In genomic region chr20:23454816-23455215, GRCh38 we compare ENCODE assay signal across 30 cellular contexts. TPM values are rescaled to one million over a fixed set of nuclear protein-coding genes. Genes with fewer than 3 reads are reported as not detected.
A peak's percentile ranks its signal among the peaks of the same experiment; 100 is the strongest.
DNase-seq lines count a peak whose midpoint lies in the region; ATAC-seq, FAIRE-seq and TF ChIP-seq lines count a peak whose summit lies in the region.
"Had no signal": no experiment of that assay in that cellular context is flagged by ENCODE, and none has a peak within 500 bp of the region (broad histone marks: within the 10 kb centered on the region; RNA-seq: fewer than 3 reads in every experiment).

No MANE protein-coding gene starts in this region.

- H2AFZ ChIP-seq in HepG2 (ENCODE audit: low read length) (no peak overlapping the region), K562 (ENCODE audit: low read depth, low read length) (no peak overlapping the region)

- no TSS peak for BruUV-seq in HepG2 (replicated peaks; lab: Mats Ljungman, UMichigan)
- BruUV-seq in K562 (replicated peaks; lab: Mats Ljungman, UMichigan), result no TSS peak

- no peak for ATAC-seq in HepG2
- ATAC-seq in right lobe of liver, result no peak
- no peak for ATAC-seq in K562
- no peak for ATAC-seq in HG02642 (IDR thresholded peaks at IDR 0.05; ENCODE audit: poor library complexity, unreplicated experiment)
- ATAC-seq in GM18505 (IDR thresholded peaks at IDR 0.05; ENCODE audit: unreplicated experiment), result no peak
- no peak for ATAC-seq in GM18873 (IDR thresholded peaks at IDR 0.05; ENCODE audit: low FRiP score, unreplicated experiment)
- ATAC-seq: GM12878 had no signal

- in situ Hi-C loops in HepG2 (cut with HindIII; ENCODE audit: extremely low pct_ligation_motif_present, low pct_unique_long_range_greater_than_20kb) (no loop called here), K562 (cut with MboI) (no loop called here)

- TF ChIP-seq POLR2A in HepG2 (IDR thresholded peaks at IDR 0.05; ENCODE audit: insufficient read depth in 1 of 2, low read depth in 2 of 2, low read length in 2 of 2), result no peak
- TF ChIP-seq POLR2A in right lobe of liver (IDR thresholded peaks at IDR 0.05), result no peak
- no peak for TF ChIP-seq POLR2A in K562 (conservative IDR thresholded peaks at IDR 0.05)
- no peak for TF ChIP-seq POLR2A in GM18505 (IDR thresholded peaks at IDR 0.05; ENCODE audit: borderline replicate concordance, extremely low read depth, insufficient read depth, insufficient read length)

- no peaks in the 10 kb centered on the region for H3K9me1 ChIP-seq in K562 (ENCODE audit: control insufficient read depth, insufficient read depth, low read length)

- H3K27me3 ChIP-seq in HepG2 (ENCODE audit: control insufficient read depth in 1 of 2, insufficient read depth in 2 of 2, low read length in 2 of 2), result peaks cover 6 to 41% of the 10 kb centered on the region in 2 experiments; a peak in 3 of 5 replicates
- no peaks in the 10 kb centered on the region for H3K27me3 ChIP-seq in right lobe of liver
- peaks cover 0 to 44% of the 10 kb centered on the region in 2 experiments; a peak in 4 of 5 replicates for H3K27me3 ChIP-seq in K562 (ENCODE audit: control insufficient read depth in 2 of 2, insufficient read depth in 2 of 2, low read length in 2 of 2)
- H3K27me3 ChIP-seq: BE2C, BLaER1 had no signal

- CTCF ChIA-PET in HepG2 (lab: Yijun Ruan, JAX; ENCODE audit: low intra/inter-chr PET ratio, low total read pairs), result no interaction called here
- CTCF ChIA-PET in K562 (lab: Yijun Ruan, JAX; ENCODE audit: low intra/inter-chr PET ratio), result no interaction called here

- H3K36me3 Mint-ChIP-seq in immature natural killer cell, result no peaks in the 10 kb centered on the region
- H3K36me3 Mint-ChIP-seq: CD14-positive monocyte; CD4-positive, alpha-beta memory T cell; CD4-positive, CD25-positive, alpha-beta regulatory T cell; CD8-positive, alpha-beta memory T cell had no signal

- no peak overlapping the region for H3K4me2 ChIP-seq in HepG2 (ENCODE audit: low read depth, low read length)
- H3K4me2 ChIP-seq in K562 (ENCODE audit: insufficient read depth, low read length), result no peak overlapping the region

- H3K9me3 Mint-ChIP-seq in immature natural killer cell, result no peaks in the 10 kb centered on the region
- H3K9me3 Mint-ChIP-seq: CD4-positive, CD25-positive, alpha-beta regulatory T cell; CD8-positive, alpha-beta memory T cell had no signal

- H3K36me3 ChIP-seq in HepG2 (replicated peaks in 1 of 2; ENCODE audit: control insufficient read depth in 1 of 2, insufficient read depth in 2 of 2, low read length in 2 of 2) (no peaks in the 10 kb centered on the region), right lobe of liver (no peaks in the 10 kb centered on the region), K562 (ENCODE audit: control insufficient read depth, insufficient read depth, low read length) (no peaks in the 10 kb centered on the region)
- H3K36me3 ChIP-seq: BE2C, BLaER1 had no signal

- peaks cover 0 to 4% (median 2%) of the 10 kb centered on the region in 3 donors for H3K27me3 Mint-ChIP-seq in immature natural killer cell (ENCODE audit: low read depth in 3 of 3)

- DNase-seq in HepG2 (ENCODE audit: low spot score) (no peak), right lobe of liver (no peak), K562 (ENCODE audit: extremely low read depth in 1 of 4, low spot score in 3 of 4) (no peak), immature natural killer cell (no peak)
- DNase-seq: ACHN; BE2C; C1 segment of cervical spinal cord; CD4-positive, alpha-beta memory T cell; CD4-positive, CD25-positive, alpha-beta regulatory T cell; CD8-positive, alpha-beta memory T cell; COR-L47; DMS 273 treated with DMSO at 0.1 percent for 48 hours; DMS153; DMS53; DMS79; DND-41; EL; GDM1 had no signal

- H3K79me2 ChIP-seq in HepG2 (ENCODE audit: insufficient read depth, low read length) (no peaks in the 10 kb centered on the region), K562 (ENCODE audit: control insufficient read depth, insufficient read depth, low read length) (no peaks in the 10 kb centered on the region)

- 24% methylated on average over 1 of the region's 1 CpG for WGBS in HepG2 (ENCODE audit: low lambda C conversion rate)
- WGBS in right lobe of liver (ENCODE audit: insufficient coverage, low coverage, low lambda C conversion rate, missing lambda C conversion rate), result 62% methylated on average over 1 of the region's 1 CpG
- 0% methylated on average over 1 of the region's 1 CpG for WGBS in K562 (ENCODE audit: insufficient coverage, low coverage, missing lambda C conversion rate)

- H3K27ac Mint-ChIP-seq in immature natural killer cell, result peak overlapping the region in 4 of 6 donors; percentile 53 to 99 (median 97)
- H3K27ac Mint-ChIP-seq: CD14-positive monocyte; CD4-positive, alpha-beta memory T cell; CD4-positive, CD25-positive, alpha-beta regulatory T cell had no signal

- no peaks in the 10 kb centered on the region for H4K20me1 ChIP-seq in HepG2 (ENCODE audit: insufficient read depth, low read length)
- H4K20me1 ChIP-seq in K562 (replicated peaks; ENCODE audit: control insufficient read depth, insufficient read depth, low read length), result no peaks in the 10 kb centered on the region
- H4K20me1 ChIP-seq: BLaER1 had no signal

- H3K9me3 ChIP-seq in HepG2 (ENCODE audit: low read length), result no peaks in the 10 kb centered on the region
- H3K9me3 ChIP-seq in right lobe of liver, result no peaks in the 10 kb centered on the region
- no peaks in the 10 kb centered on the region for H3K9me3 ChIP-seq in K562 (replicated peaks; ENCODE audit: control insufficient read depth, insufficient read depth, low read depth, low read length)
- H3K9me3 ChIP-seq: BE2C, BLaER1 had no signal

- TF ChIP-seq EP300 in HepG2 (IDR thresholded peaks at IDR 0.05; ENCODE audit: low read depth in 2 of 2, low read length in 2 of 2), result no peak
- TF ChIP-seq EP300 in HepG2 (CRISPR knock-in tag; IDR thresholded peaks at IDR 0.05; ENCODE audit: borderline replicate concordance), result no peak
- no peak for TF ChIP-seq EP300 in K562 (IDR thresholded peaks at IDR 0.05; ENCODE audit: low read length)

- peaks cover 5 to 54% of the 10 kb centered on the region in 2 donors for H3K4me1 Mint-ChIP-seq in immature natural killer cell

- H3K4me3 ChIP-seq in HepG2 (replicated peaks in 1 of 3; ENCODE audit: insufficient read depth in 1 of 3, low read depth in 2 of 3, low read length in 3 of 3), result no peak overlapping the region
- no peak overlapping the region for H3K4me3 ChIP-seq in right lobe of liver
- H3K4me3 ChIP-seq in K562, result no peak overlapping the region
- H3K4me3 ChIP-seq: BLaER1, GM12878 had no signal

- H3K4me3 Mint-ChIP-seq in immature natural killer cell, result peak overlapping the region in 2 of 5 donors; percentile 8 to 50
- H3K4me3 Mint-ChIP-seq: CD14-positive monocyte; CD4-positive, alpha-beta memory T cell; CD4-positive, CD25-positive, alpha-beta regulatory T cell had no signal

- POLR2A ChIA-PET in HepG2 (lab: Yijun Ruan, JAX), result no interaction called here
- POLR2A ChIA-PET in K562 (lab: Yijun Ruan, JAX), result no interaction called here

- TF ChIP-seq CTCF in HepG2 (CRISPR knock-in tag; IDR thresholded peaks at IDR 0.05) (no peak), right lobe of liver (IDR thresholded peaks at IDR 0.05) (no peak), K562 (IDR thresholded peaks at IDR 0.05 in 2 of 3, conservative IDR thresholded peaks at IDR 0.05 in 1 of 3; ENCODE audit: insufficient read depth in 2 of 3, low read depth in 1 of 3, low read length in 3 of 3) (no peak)

- FAIRE-seq in HepG2 (lab: Jason Lieb, UNC), result no peak
- no peak for FAIRE-seq in K562 (lab: Jason Lieb, UNC)
- FAIRE-seq: GM12878 had no signal

- TF ChIP-seq RAD21 in HepG2 (CRISPR knock-in tag; IDR thresholded peaks at IDR 0.05), result no peak
- no peak for TF ChIP-seq RAD21 in K562 (CRISPR knock-in tag; conservative IDR thresholded peaks at IDR 0.05 in 1 of 2, IDR thresholded peaks at IDR 0.05 in 1 of 2)

- no peak overlapping the region for H3K9ac ChIP-seq in HepG2 (ENCODE audit: insufficient read depth, low read depth, low read length)
- no peak overlapping the region for H3K9ac ChIP-seq in K562 (ENCODE audit: insufficient read depth in 1 of 2, low read depth in 2 of 2, low read length in 2 of 2)
- H3K9ac ChIP-seq: BLaER1 had no signal

- intact Hi-C loops in HepG2 (cut with micrococcal nuclease; ENCODE audit: unreplicated experiment) (no loop called here), right lobe of liver (cut with DNase I) (no loop called here), K562 (cut with micrococcal nuclease) (no loop called here)

- H3K4me1 ChIP-seq in HepG2 (ENCODE audit: insufficient read depth, low read length), result no peaks in the 10 kb centered on the region
- H3K4me1 ChIP-seq in right lobe of liver, result no peaks in the 10 kb centered on the region
- H3K4me1 ChIP-seq in K562 (replicated peaks in 1 of 2; ENCODE audit: control insufficient read depth in 2 of 2, insufficient read depth in 2 of 2, low read length in 2 of 2), result no peaks in the 10 kb centered on the region
- H3K4me1 ChIP-seq: BE2C had no signal

- H3K27ac ChIP-seq in HepG2 (ENCODE audit: extremely low read length, insufficient read depth, low read length) (no peak overlapping the region), right lobe of liver (no peak overlapping the region), K562 (ENCODE audit: extremely low read depth, low read depth, low read length) (no peak overlapping the region)
- H3K27ac ChIP-seq: 22Rv1, BLaER1 had no signal

RNA-seq across cellular contexts. Expression of gene CST11, which starts 2.1 kb away (rescaled TPM):
- not detected in 2 replicates for total RNA-seq in HepG2 (2016; rRNA removed; fragmentation: Illumina TruSeq; extraction: Trizol)
- total RNA-seq in HepG2 (2016; cell fraction: cytosol; rRNA removed; fragmentation: Illumina TruSeq; extraction: Trizol; ENCODE audit: low read depth), result not detected in 2 replicates
- not detected in 2 replicates for total RNA-seq in HepG2 (2016; cell fraction: insoluble cytoplasmic fraction; rRNA removed; fragmentation: Illumina TruSeq; extraction: Trizol)
- total RNA-seq in HepG2 (2016; cell fraction: membrane; rRNA removed; fragmentation: Illumina TruSeq; extraction: Trizol), result not detected in 2 replicates
- total RNA-seq in HepG2 (2016; cell fraction: nucleus; rRNA removed; fragmentation: Illumina TruSeq; extraction: Trizol), result not detected in 2 replicates
- not detected in 2 replicates for polyA plus RNA-seq in HepG2 (2011; rRNA removed)
- polyA plus RNA-seq in HepG2 (2011; cell fraction: cytosol; rRNA removed), result not detected in 2 replicates
- not detected in 2 replicates for polyA plus RNA-seq in HepG2 (2011; cell fraction: nucleus; rRNA removed)
- not detected in 2 replicates for polyA plus RNA-seq in HepG2 (2012)
- not detected in 2 replicates for polyA plus RNA-seq in HepG2 (2016; cell fraction: cytosol; fragmentation: Illumina TruSeq; extraction: Trizol; ENCODE audit: low read depth)
- polyA plus RNA-seq in HepG2 (2016; cell fraction: insoluble cytoplasmic fraction; fragmentation: Illumina TruSeq; extraction: Trizol; ENCODE audit: low read depth), result not detected in 2 replicates
- not detected in 2 replicates for polyA plus RNA-seq in HepG2 (2016; cell fraction: membrane; fragmentation: Illumina TruSeq; extraction: Trizol; ENCODE audit: low read depth)
- polyA plus RNA-seq in HepG2 (2016; cell fraction: nucleus; fragmentation: Illumina TruSeq; extraction: Trizol; ENCODE audit: insufficient read depth, low read depth), result not detected in 2 replicates
- not detected in 2 replicates for polyA minus RNA-seq in HepG2 (2011; rRNA and poly(A)+ RNA removed; ENCODE audit: low replicate concordance)
- not detected in 2 replicates for polyA minus RNA-seq in HepG2 (2011; cell fraction: cytosol; rRNA and poly(A)+ RNA removed)
- not detected in 2 replicates for polyA minus RNA-seq in HepG2 (2011; cell fraction: nucleus; rRNA and poly(A)+ RNA removed)
- not detected for total RNA-seq in right lobe of liver
- not detected in 2 replicates for total RNA-seq in K562 (2011; cell fraction: chromatin; rRNA removed; ENCODE audit: low replicate concordance)
- not detected in 2 replicates for total RNA-seq in K562 (2011; cell fraction: nucleolus; rRNA removed)
- not detected in 2 replicates for total RNA-seq in K562 (2011; cell fraction: nucleoplasm; rRNA removed)
- not detected in 2 replicates for total RNA-seq in K562 (2014; rRNA removed)
- total RNA-seq in K562 (2014; rRNA removed; fragmentation: Illumina TruSeq; extraction: Trizol), result not detected in 2 replicates
- not detected in 2 replicates for total RNA-seq in K562 (2015; rRNA removed; fragmentation: Illumina TruSeq; extraction: Trizol)
- total RNA-seq in K562 (2021), result not detected in 2 replicates
- not detected in 2 replicates for polyA plus RNA-seq in K562 (2011; rRNA removed)
- not detected in 2 replicates for polyA plus RNA-seq in K562 (2011; cell fraction: cytosol; rRNA removed)
- not detected in 2 replicates for polyA plus RNA-seq in K562 (2011; cell fraction: nucleus; rRNA removed)
- not detected in 2 replicates for polyA plus RNA-seq in K562 (2012)
- not detected in 2 replicates for polyA plus RNA-seq in K562 (2014; fragmentation: Illumina TruSeq; extraction: Trizol)
- polyA plus RNA-seq in K562 (2014; fragmentation: Nextera tagmentation; extraction: Ambion mirVana), result not detected
- not detected in 2 replicates for polyA plus RNA-seq in K562 (2014; rRNA removed)
- not detected in 2 replicates for polyA minus RNA-seq in K562 (2011; rRNA and poly(A)+ RNA removed)
- not detected in 2 replicates for polyA minus RNA-seq in K562 (2011; cell fraction: cytosol; rRNA and poly(A)+ RNA removed)
- polyA minus RNA-seq in K562 (2011; cell fraction: nucleus; rRNA and poly(A)+ RNA removed), result not detected in 2 replicates
- polyA plus RNA-seq in immature natural killer cell, result not detected
- total RNA-seq: A172; A673; CD4-positive, alpha-beta memory T cell; CD4-positive, CD25-positive, alpha-beta regulatory T cell; CD8-positive, alpha-beta memory T cell; Daoy; G401; GM12878 had no signal
- polyA plus RNA-seq: AG04450; CD14-positive monocyte; CD4-positive, alpha-beta memory T cell; CD4-positive, CD25-positive, alpha-beta regulatory T cell; CD8-positive, alpha-beta memory T cell had no signal

RNA-seq across cellular contexts. Expression of gene CSTL1, which starts 15.3 kb away (rescaled TPM):
- total RNA-seq in HepG2 (2016; rRNA removed; fragmentation: Illumina TruSeq; extraction: Trizol) (not detected in 2 replicates), right lobe of liver (not detected), K562 (2014; rRNA removed) (not detected in 2 replicates), K562 (2014; rRNA removed; fragmentation: Illumina TruSeq; extraction: Trizol) (not detected in 2 replicates), K562 (2015; rRNA removed; fragmentation: Illumina TruSeq; extraction: Trizol) (not detected in 2 replicates), K562 (2021) (not detected in 2 replicates)
- total RNA-seq in HepG2 (2016; cell fraction: cytosol; rRNA removed; fragmentation: Illumina TruSeq; extraction: Trizol; ENCODE audit: low read depth), result not detected in 2 replicates
- not detected in 2 replicates for total RNA-seq in HepG2 (2016; cell fraction: insoluble cytoplasmic fraction; rRNA removed; fragmentation: Illumina TruSeq; extraction: Trizol)
- not detected in 2 replicates for total RNA-seq in HepG2 (2016; cell fraction: membrane; rRNA removed; fragmentation: Illumina TruSeq; extraction: Trizol)
- not detected in 2 replicates for total RNA-seq in HepG2 (2016; cell fraction: nucleus; rRNA removed; fragmentation: Illumina TruSeq; extraction: Trizol)
- polyA plus RNA-seq in HepG2 (2011; rRNA removed) (not detected in 2 replicates), K562 (2011; rRNA removed) (not detected in 2 replicates), K562 (2014; fragmentation: Illumina TruSeq; extraction: Trizol) (not detected in 2 replicates), K562 (2014; fragmentation: Nextera tagmentation; extraction: Ambion mirVana) (not detected), K562 (2014; rRNA removed) (not detected in 2 replicates), immature natural killer cell (not detected)
- not detected in 2 replicates for polyA plus RNA-seq in HepG2 (2011; cell fraction: cytosol; rRNA removed)
- not detected in 2 replicates for polyA plus RNA-seq in HepG2 (2011; cell fraction: nucleus; rRNA removed)
- polyA plus RNA-seq in HepG2 (2012), result not detected in 2 replicates
- polyA plus RNA-seq in HepG2 (2016; cell fraction: cytosol; fragmentation: Illumina TruSeq; extraction: Trizol; ENCODE audit: low read depth), result not detected in 2 replicates
- not detected in 2 replicates for polyA plus RNA-seq in HepG2 (2016; cell fraction: insoluble cytoplasmic fraction; fragmentation: Illumina TruSeq; extraction: Trizol; ENCODE audit: low read depth)
- not detected in 2 replicates for polyA plus RNA-seq in HepG2 (2016; cell fraction: membrane; fragmentation: Illumina TruSeq; extraction: Trizol; ENCODE audit: low read depth)
- polyA plus RNA-seq in HepG2 (2016; cell fraction: nucleus; fragmentation: Illumina TruSeq; extraction: Trizol; ENCODE audit: insufficient read depth, low read depth), result not detected in 2 replicates
- not detected in 2 replicates for polyA minus RNA-seq in HepG2 (2011; rRNA and poly(A)+ RNA removed; ENCODE audit: low replicate concordance)
- not detected in 2 replicates for polyA minus RNA-seq in HepG2 (2011; cell fraction: cytosol; rRNA and poly(A)+ RNA removed)
- not detected in 2 replicates for polyA minus RNA-seq in HepG2 (2011; cell fraction: nucleus; rRNA and poly(A)+ RNA removed)
- not detected in 2 replicates for total RNA-seq in K562 (2011; cell fraction: chromatin; rRNA removed; ENCODE audit: low replicate concordance)
- total RNA-seq in K562 (2011; cell fraction: nucleolus; rRNA removed), result not detected in 2 replicates
- total RNA-seq in K562 (2011; cell fraction: nucleoplasm; rRNA removed), result not detected in 2 replicates
- polyA plus RNA-seq in K562 (2011; cell fraction: cytosol; rRNA removed), result not detected in 2 replicates
- polyA plus RNA-seq in K562 (2011; cell fraction: nucleus; rRNA removed), result not detected in 2 replicates
- not detected in 2 replicates for polyA plus RNA-seq in K562 (2012)
- not detected in 2 replicates for polyA minus RNA-seq in K562 (2011; rRNA and poly(A)+ RNA removed)
- not detected in 2 replicates for polyA minus RNA-seq in K562 (2011; cell fraction: cytosol; rRNA and poly(A)+ RNA removed)
- not detected in 2 replicates for polyA minus RNA-seq in K562 (2011; cell fraction: nucleus; rRNA and poly(A)+ RNA removed)
- total RNA-seq: A172; A673; CD4-positive, alpha-beta memory T cell; CD4-positive, CD25-positive, alpha-beta regulatory T cell; CD8-positive, alpha-beta memory T cell; Daoy; G401; GM12878 had no signal
- polyA plus RNA-seq: AG04450; CD14-positive monocyte; CD4-positive, alpha-beta memory T cell; CD4-positive, CD25-positive, alpha-beta regulatory T cell; CD8-positive, alpha-beta memory T cell; GM12878 had no signal

RNA-seq across cellular contexts. Expression of gene NAPB, which starts 33.5 kb away (rescaled TPM):
- total RNA-seq in HepG2 (2016; rRNA removed; fragmentation: Illumina TruSeq; extraction: Trizol) (9.5 and 15.2 TPM in 2 replicates), right lobe of liver (1 to 10 TPM; 3.2 to 5.8 (median 4.9) TPM), K562 (2014; rRNA removed) (5.2 and 6.5 TPM in 2 replicates), K562 (2014; rRNA removed; fragmentation: Illumina TruSeq; extraction: Trizol) (5.9 and 6.9 TPM in 2 replicates), K562 (2015; rRNA removed; fragmentation: Illumina TruSeq; extraction: Trizol) (5.6 and 5.8 TPM in 2 replicates), K562 (2021) (4.5 and 5.0 TPM in 2 replicates)
- total RNA-seq in HepG2 (2016; cell fraction: cytosol; rRNA removed; fragmentation: Illumina TruSeq; extraction: Trizol; ENCODE audit: low read depth), result 5.7 and 8.3 TPM in 2 replicates
- 9.4 and 13.7 TPM in 2 replicates for total RNA-seq in HepG2 (2016; cell fraction: insoluble cytoplasmic fraction; rRNA removed; fragmentation: Illumina TruSeq; extraction: Trizol)
- total RNA-seq in HepG2 (2016; cell fraction: membrane; rRNA removed; fragmentation: Illumina TruSeq; extraction: Trizol), result 5.0 and 5.2 TPM in 2 replicates
- 31.9 and 36.9 TPM in 2 replicates for total RNA-seq in HepG2 (2016; cell fraction: nucleus; rRNA removed; fragmentation: Illumina TruSeq; extraction: Trizol)
- polyA plus RNA-seq in HepG2 (2011; rRNA removed) (16.1 and 16.3 TPM in 2 replicates), K562 (2011; rRNA removed) (7.7 and 8.4 TPM in 2 replicates), K562 (2014; fragmentation: Illumina TruSeq; extraction: Trizol) (4.0 and 4.4 TPM in 2 replicates), K562 (2014; fragmentation: Nextera tagmentation; extraction: Ambion mirVana) (1 to 10 TPM; 1.4 to 2.3 TPM), K562 (2014; rRNA removed) (5.3 and 6.2 TPM in 2 replicates), immature natural killer cell (10 to 100 TPM in 1 of 3 donors, 1 to 10 TPM in 2; 6.1 to 11.2 (median 7.0) TPM)
- 3.3 and 5.9 TPM in 2 replicates for polyA plus RNA-seq in HepG2 (2011; cell fraction: cytosol; rRNA removed)
- 32.8 and 44.6 TPM in 2 replicates for polyA plus RNA-seq in HepG2 (2011; cell fraction: nucleus; rRNA removed)
- 17.1 and 18.6 TPM in 2 replicates for polyA plus RNA-seq in HepG2 (2012)
- 0.59 and 0.69 TPM in 2 replicates for polyA plus RNA-seq in HepG2 (2016; cell fraction: cytosol; fragmentation: Illumina TruSeq; extraction: Trizol; ENCODE audit: low read depth)
- polyA plus RNA-seq in HepG2 (2016; cell fraction: insoluble cytoplasmic fraction; fragmentation: Illumina TruSeq; extraction: Trizol; ENCODE audit: low read depth), result 9.7 and 10.6 TPM in 2 replicates
- polyA plus RNA-seq in HepG2 (2016; cell fraction: membrane; fragmentation: Illumina TruSeq; extraction: Trizol; ENCODE audit: low read depth), result 2.0 and 2.7 TPM in 2 replicates
- polyA plus RNA-seq in HepG2 (2016; cell fraction: nucleus; fragmentation: Illumina TruSeq; extraction: Trizol; ENCODE audit: insufficient read depth, low read depth), result 41.0 and 41.3 TPM in 2 replicates
- polyA minus RNA-seq in HepG2 (2011; rRNA and poly(A)+ RNA removed; ENCODE audit: low replicate concordance), result 6.7 and 8.6 TPM in 2 replicates
- 2.5 and 5.2 TPM in 2 replicates for polyA minus RNA-seq in HepG2 (2011; cell fraction: cytosol; rRNA and poly(A)+ RNA removed)
- polyA minus RNA-seq in HepG2 (2011; cell fraction: nucleus; rRNA and poly(A)+ RNA removed), result 82.9 and 91.0 TPM in 2 replicates
- total RNA-seq in K562 (2011; cell fraction: chromatin; rRNA removed; ENCODE audit: low replicate concordance), result 20.6 and 70.0 TPM in 2 replicates
- total RNA-seq in K562 (2011; cell fraction: nucleolus; rRNA removed), result 10.8 and 16.7 TPM in 2 replicates
- total RNA-seq in K562 (2011; cell fraction: nucleoplasm; rRNA removed), result 40.9 and 51.8 TPM in 2 replicates
- polyA plus RNA-seq in K562 (2011; cell fraction: cytosol; rRNA removed), result 0.64 and 3.2 TPM in 2 replicates
- 14.5 and 19.0 TPM in 2 replicates for polyA plus RNA-seq in K562 (2011; cell fraction: nucleus; rRNA removed)
- 3.8 and 5.9 TPM in 2 replicates for polyA plus RNA-seq in K562 (2012)
- 10.3 and 10.6 TPM in 2 replicates for polyA minus RNA-seq in K562 (2011; rRNA and poly(A)+ RNA removed)
- 2.5 and 2.7 TPM in 2 replicates for polyA minus RNA-seq in K562 (2011; cell fraction: cytosol; rRNA and poly(A)+ RNA removed)
- polyA minus RNA-seq in K562 (2011; cell fraction: nucleus; rRNA and poly(A)+ RNA removed), result 15.1 and 24.3 TPM in 2 replicates

RNA-seq across cellular contexts. Expression of gene CST8, which starts 36.1 kb away (rescaled TPM):
- not detected in 2 replicates for total RNA-seq in HepG2 (2016; rRNA removed; fragmentation: Illumina TruSeq; extraction: Trizol)
- total RNA-seq in HepG2 (2016; cell fraction: cytosol; rRNA removed; fragmentation: Illumina TruSeq; extraction: Trizol; ENCODE audit: low read depth), result not detected in 2 replicates
- total RNA-seq in HepG2 (2016; cell fraction: insoluble cytoplasmic fraction; rRNA removed; fragmentation: Illumina TruSeq; extraction: Trizol), result not detected in 2 replicates
- not detected in 2 replicates for total RNA-seq in HepG2 (2016; cell fraction: membrane; rRNA removed; fragmentation: Illumina TruSeq; extraction: Trizol)
- not detected in 2 replicates for total RNA-seq in HepG2 (2016; cell fraction: nucleus; rRNA removed; fragmentation: Illumina TruSeq; extraction: Trizol)
- polyA plus RNA-seq in HepG2 (2011; rRNA removed), result not detected in 2 replicates
- polyA plus RNA-seq in HepG2 (2011; cell fraction: cytosol; rRNA removed), result not detected in 2 replicates
- polyA plus RNA-seq in HepG2 (2011; cell fraction: nucleus; rRNA removed), result not detected in 2 replicates
- not detected in 2 replicates for polyA plus RNA-seq in HepG2 (2012)
- not detected in 2 replicates for polyA plus RNA-seq in HepG2 (2016; cell fraction: cytosol; fragmentation: Illumina TruSeq; extraction: Trizol; ENCODE audit: low read depth)
- not detected in 2 replicates for polyA plus RNA-seq in HepG2 (2016; cell fraction: insoluble cytoplasmic fraction; fragmentation: Illumina TruSeq; extraction: Trizol; ENCODE audit: low read depth)
- not detected in 2 replicates for polyA plus RNA-seq in HepG2 (2016; cell fraction: membrane; fragmentation: Illumina TruSeq; extraction: Trizol; ENCODE audit: low read depth)
- not detected in 2 replicates for polyA plus RNA-seq in HepG2 (2016; cell fraction: nucleus; fragmentation: Illumina TruSeq; extraction: Trizol; ENCODE audit: insufficient read depth, low read depth)
- not detected in 2 replicates for polyA minus RNA-seq in HepG2 (2011; rRNA and poly(A)+ RNA removed; ENCODE audit: low replicate concordance)
- not detected in 2 replicates for polyA minus RNA-seq in HepG2 (2011; cell fraction: cytosol; rRNA and poly(A)+ RNA removed)
- polyA minus RNA-seq in HepG2 (2011; cell fraction: nucleus; rRNA and poly(A)+ RNA removed), result not detected in 2 replicates
- not detected for total RNA-seq in right lobe of liver
- total RNA-seq in K562 (2011; cell fraction: chromatin; rRNA removed; ENCODE audit: low replicate concordance), result not detected in 2 replicates
- total RNA-seq in K562 (2011; cell fraction: nucleolus; rRNA removed), result not detected in 2 replicates
- total RNA-seq in K562 (2011; cell fraction: nucleoplasm; rRNA removed), result not detected in 2 replicates
- not detected in 2 replicates for total RNA-seq in K562 (2014; rRNA removed)
- not detected in 2 replicates for total RNA-seq in K562 (2014; rRNA removed; fragmentation: Illumina TruSeq; extraction: Trizol)
- not detected in 2 replicates for total RNA-seq in K562 (2015; rRNA removed; fragmentation: Illumina TruSeq; extraction: Trizol)
- total RNA-seq in K562 (2021), result not detected in 2 replicates
- polyA plus RNA-seq in K562 (2011; rRNA removed), result not detected in 2 replicates
- not detected in 2 replicates for polyA plus RNA-seq in K562 (2011; cell fraction: cytosol; rRNA removed)
- not detected in 2 replicates for polyA plus RNA-seq in K562 (2011; cell fraction: nucleus; rRNA removed)
- polyA plus RNA-seq in K562 (2012), result not detected in 2 replicates
- polyA plus RNA-seq in K562 (2014; fragmentation: Illumina TruSeq; extraction: Trizol), result not detected in 2 replicates
- not detected for polyA plus RNA-seq in K562 (2014; fragmentation: Nextera tagmentation; extraction: Ambion mirVana)
- polyA plus RNA-seq in K562 (2014; rRNA removed), result not detected in 2 replicates
- polyA minus RNA-seq in K562 (2011; rRNA and poly(A)+ RNA removed), result not detected in 2 replicates
- not detected in 2 replicates for polyA minus RNA-seq in K562 (2011; cell fraction: cytosol; rRNA and poly(A)+ RNA removed)
- not detected in 2 replicates for polyA minus RNA-seq in K562 (2011; cell fraction: nucleus; rRNA and poly(A)+ RNA removed)
- not detected for polyA plus RNA-seq in immature natural killer cell
- total RNA-seq: A172; A673; CD4-positive, alpha-beta memory T cell; CD4-positive, CD25-positive, alpha-beta regulatory T cell; CD8-positive, alpha-beta memory T cell; Daoy; G401; GM12878 had no signal
- polyA plus RNA-seq: AG04450; CD14-positive monocyte; CD4-positive, alpha-beta memory T cell; CD4-positive, CD25-positive, alpha-beta regulatory T cell; CD8-positive, alpha-beta memory T cell; GM12878 had no signal

Comparison
In these comparisons a context has a peak if more than half of its experiments do, and no peak if none do; other contexts are left out.
1. Of the 241 proteins assayed by ChIP-seq in both HepG2 and K562: peak only in HepG2: MAFK; only in K562: MAFG; in both: MAFF; in neither: 238.